12 cellular contexts compared by ENCODE assay signal in genomic region chr1:31579374-31579773, GRCh38. TPM values are rescaled to one million over a fixed set of nuclear protein-coding genes. Genes with fewer than 3 reads are reported as not detected.
A peak's percentile ranks its signal among the peaks of the same experiment; 100 is the strongest.
DNase-seq lines count a peak whose midpoint lies in the region; ATAC-seq and TF ChIP-seq lines count a peak whose summit lies in the region.
"Had no signal": no experiment of that assay in that cellular context is flagged by ENCODE, and none has a peak within 500 bp of the region (broad histone marks: within the 10 kb centered on the region; RNA-seq: fewer than 3 reads in every experiment).

No MANE protein-coding gene starts in this region.

- no peak overlapping the region for H3K4me3 ChIP-seq in fibroblast of pulmonary artery (replicated peaks; ENCODE audit: low read depth, low read length)
- H3K4me3 ChIP-seq in vagina, result peak overlapping the region; percentile 35 to 42

- DNase-seq in left cardiac atrium, result peak; percentile 65
- DNase-seq in cardiac septum (ENCODE audit: low spot score), result no peak
- DNase-seq in fibroblast of pulmonary artery (ENCODE audit: low read depth), result peak; percentile 47
- DNase-seq in osteocyte (ENCODE audit: extremely low spot score, unreplicated experiment), result peak; percentile 71
- DNase-seq in vagina (ENCODE audit: extremely low spot score in 2 of 2), result no peak
- DNase-seq in cerebellar cortex (ENCODE audit: low spot score), result no peak
- DNase-seq in NCI-H1694 (lab: John Stamatoyannopoulos, UW), result no peak
- no peak for DNase-seq in activated CD4-positive, alpha-beta T cell treated with anti-CD3 and anti-CD28 coated beads, Interleukin-2, amount 10 ng/mL, durations not matched to agents 24 days and 14 days
- DNase-seq: EL, KBM-7 had no signal

- no peak overlapping the region for H3K4me3 Mint-ChIP-seq in osteocyte (ENCODE audit: unreplicated experiment)
- H3K4me3 Mint-ChIP-seq in activated CD4-positive, alpha-beta T cell treated with anti-CD3 and anti-CD28 coated beads, Interleukin-2, amount 10 ng/mL, durations not matched to agents 24 days and 14 days, result no peak overlapping the region
- H3K4me3 Mint-ChIP-seq: activated T-helper 17 cell treated with anti-CD3 and anti-CD28 coated beads, Interleukin-2, amount 50 U/mL, for 72 hours; central memory CD8-positive, alpha-beta T cell had no signal

- no peaks in the 10 kb centered on the region for H3K9me3 ChIP-seq in vagina

- TF ChIP-seq POLR2A in vagina (IDR thresholded peaks at IDR 0.05), result no peak

- TF ChIP-seq CTCF in fibroblast of pulmonary artery (IDR thresholded peaks at IDR 0.05; ENCODE audit: low read length, missing control alignments), result no peak
- TF ChIP-seq CTCF in osteocyte (IDR thresholded peaks at IDR 0.05), result no peak
- TF ChIP-seq CTCF in vagina (IDR thresholded peaks at IDR 0.05), result no peak

- no peaks in the 10 kb centered on the region for H3K36me3 ChIP-seq in vagina

- peak overlapping the region; percentile 80 for H3K27ac ChIP-seq in vagina

- peaks cover 60% of the 10 kb centered on the region for H3K4me1 ChIP-seq in vagina

- H3K27me3 ChIP-seq in vagina, result no peaks in the 10 kb centered on the region

- intact Hi-C loops in left cardiac atrium (cut with DNase I), result no loop called here
- intact Hi-C loops in cardiac septum (cut with DNase I), result loop anchor here (5.0 to 10.0 kb wide), 2 partner anchors 123 to 355 kb away; partner anchors contain the start of genes COL16A1 and PTP4A2
- intact Hi-C loops in vagina (cut with DNase I), result no loop called here
- intact Hi-C loops in activated CD4-positive, alpha-beta T cell treated with anti-CD3 and anti-CD28 coated beads, Interleukin-2, amount 10 ng/mL, durations not matched to agents 24 days and 14 days (cut with micrococcal nuclease), result no loop called here

- no peak overlapping the region for H3K27ac Mint-ChIP-seq in osteocyte (ENCODE audit: unreplicated experiment)
- H3K27ac Mint-ChIP-seq in activated CD4-positive, alpha-beta T cell treated with anti-CD3 and anti-CD28 coated beads, Interleukin-2, amount 10 ng/mL, durations not matched to agents 24 days and 14 days, result no peak overlapping the region
- H3K27ac Mint-ChIP-seq: activated T-helper 17 cell treated with anti-CD3 and anti-CD28 coated beads, Interleukin-2, amount 50 U/mL, for 72 hours had no signal

- H3K9me3 Mint-ChIP-seq in osteocyte (ENCODE audit: unreplicated experiment), result no peaks in the 10 kb centered on the region
- no peaks in the 10 kb centered on the region for H3K9me3 Mint-ChIP-seq in activated CD4-positive, alpha-beta T cell treated with anti-CD3 and anti-CD28 coated beads, Interleukin-2, amount 10 ng/mL, durations not matched to agents 24 days and 14 days
- H3K9me3 Mint-ChIP-seq: activated T-helper 17 cell treated with anti-CD3 and anti-CD28 coated beads, Interleukin-2, amount 50 U/mL, for 72 hours; central memory CD8-positive, alpha-beta T cell had no signal

- ATAC-seq in left cardiac atrium, result peak; percentile 1 to 21
- ATAC-seq: activated T-helper 17 cell treated with anti-CD3 and anti-CD28 coated beads, Interleukin-2, amount 50 U/mL, for 72 hours had no signal

- H3K36me3 Mint-ChIP-seq in osteocyte (ENCODE audit: unreplicated experiment), result no peaks in the 10 kb centered on the region
- H3K36me3 Mint-ChIP-seq in activated CD4-positive, alpha-beta T cell treated with anti-CD3 and anti-CD28 coated beads, Interleukin-2, amount 10 ng/mL, durations not matched to agents 24 days and 14 days (ENCODE audit: low read depth), result no peaks in the 10 kb centered on the region

- peaks cover 44% of the 10 kb centered on the region for H3K4me1 Mint-ChIP-seq in osteocyte (ENCODE audit: unreplicated experiment)
- peaks cover 3% of the 10 kb centered on the region for H3K4me1 Mint-ChIP-seq in activated CD4-positive, alpha-beta T cell treated with anti-CD3 and anti-CD28 coated beads, Interleukin-2, amount 10 ng/mL, durations not matched to agents 24 days and 14 days
- H3K4me1 Mint-ChIP-seq: activated T-helper 17 cell treated with anti-CD3 and anti-CD28 coated beads, Interleukin-2, amount 50 U/mL, for 72 hours; central memory CD8-positive, alpha-beta T cell had no signal

- no peaks in the 10 kb centered on the region for H3K27me3 Mint-ChIP-seq in osteocyte (ENCODE audit: unreplicated experiment)
- peaks cover 3% of the 10 kb centered on the region for H3K27me3 Mint-ChIP-seq in activated CD4-positive, alpha-beta T cell treated with anti-CD3 and anti-CD28 coated beads, Interleukin-2, amount 10 ng/mL, durations not matched to agents 24 days and 14 days
- H3K27me3 Mint-ChIP-seq: central memory CD8-positive, alpha-beta T cell had no signal

RNA-seq across cellular contexts. Expression of gene TINAGL1, which starts 3.1 kb away (rescaled TPM):
- total RNA-seq in left cardiac atrium, result 100 to 1,000 TPM; 128 to 175 TPM
- total RNA-seq in cardiac septum, result 180 TPM
- total RNA-seq in osteocyte, result 9.2 and 10.0 TPM in 2 replicates
- 142 TPM for total RNA-seq in vagina
- not detected in 2 replicates for total RNA-seq in activated CD4-positive, alpha-beta T cell treated with anti-CD3 and anti-CD28 coated beads, Interleukin-2, amount 10 ng/mL, durations not matched to agents 24 days and 14 days
- total RNA-seq: activated T-helper 17 cell treated with anti-CD3 and anti-CD28 coated beads, Interleukin-2, amount 50 U/mL, for 72 hours had no signal

RNA-seq across cellular contexts. Expression of gene HCRTR1, which starts 38.1 kb away (rescaled TPM):
- total RNA-seq in left cardiac atrium, result under 1 TPM; 0.42 to 0.44 TPM
- total RNA-seq in cardiac septum, result not detected
- 0.50 and 0.73 TPM in 2 replicates for total RNA-seq in osteocyte
- total RNA-seq in vagina, result not detected
- total RNA-seq in activated CD4-positive, alpha-beta T cell treated with anti-CD3 and anti-CD28 coated beads, Interleukin-2, amount 10 ng/mL, durations not matched to agents 24 days and 14 days, result not detected in 2 replicates
- total RNA-seq: activated T-helper 17 cell treated with anti-CD3 and anti-CD28 coated beads, Interleukin-2, amount 50 U/mL, for 72 hours had no signal

Comparison
In these comparisons a context has a peak if more than half of its experiments do, and no peak if none do; other contexts are left out.
1. DNase-seq: peak in left cardiac atrium (single experiment), fibroblast of pulmonary artery (single experiment) and osteocyte (single experiment); none in cardiac septum (single experiment), vagina (0 of 2), cerebellar cortex (single experiment), NCI-H1694 (single experiment) and activated CD4-positive, alpha-beta T cell treated with anti-CD3 and anti-CD28 coated beads, Interleukin-2, amount 10 ng/mL, durations not matched to agents 24 days and 14 days (single experiment).
2. RNA of gene TINAGL1, which starts 3.1 kb away (total RNA-seq): 180 TPM in cardiac septum (single experiment), 128 to 175 TPM in left cardiac atrium and 142 TPM in vagina (single experiment); 9.2 to 10.0 TPM in osteocyte and not detected in activated CD4-positive, alpha-beta T cell treated with anti-CD3 and anti-CD28 coated beads, Interleukin-2, amount 10 ng/mL, durations not matched to agents 24 days and 14 days; every median in the first group is over 10 times any median in the second.